In the genomic region with DNA sequence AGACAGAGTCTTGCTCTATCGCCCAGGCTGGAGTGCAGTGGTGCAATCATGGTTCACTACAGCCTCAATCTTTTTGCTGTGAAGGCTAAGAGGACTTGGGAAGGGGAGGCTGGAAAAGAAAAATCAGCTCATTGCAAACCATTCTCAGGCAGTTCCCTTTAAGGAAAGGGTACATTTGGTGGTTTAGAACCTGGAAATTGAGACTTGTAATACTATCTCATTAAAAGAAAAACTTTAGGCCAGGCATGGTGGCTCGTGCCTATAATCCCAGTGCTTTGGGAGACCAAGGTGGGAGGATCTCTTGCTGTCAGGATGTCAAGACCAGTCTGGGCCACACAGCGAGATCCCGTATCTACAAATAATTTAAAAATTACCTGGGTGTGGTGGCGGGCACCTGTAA, we compare ENCODE assay signal across 15 cellular contexts. TPM values are rescaled to one million over a fixed set of nuclear protein-coding genes. Genes with fewer than 3 reads are reported as not detected.
"Had no signal": no experiment of that assay in that cellular context is flagged by ENCODE, and none has a peak within 500 bp of the region (broad histone marks: within the 10 kb centered on the region; RNA-seq: fewer than 3 reads in every experiment).

No MANE protein-coding gene starts in this region.

- ATAC-seq: left colon; lower lobe of right lung; natural killer cell treated with Interleukin-12 subunit alpha and Interleukin-12 subunit beta and Interleukin-15 and Interleukin-18, amount 100 ng/mL, for 72 hours; stimulated activated naive CD8-positive, alpha-beta T cell treated with anti-CD3 and anti-CD28 coated beads, Interleukin-15, Interleukin-2, amounts not matched to agents 100 U/mL and 50 U/mL, for 24 hours had no signal

- H3K27ac ChIP-seq: colonic mucosa, lower lobe of right lung had no signal

- H3K9me3 ChIP-seq: colonic mucosa, lower lobe of right lung had no signal

- H3K36me3 ChIP-seq: colonic mucosa, lower lobe of right lung had no signal

- DNase-seq: amniotic stem cell; central memory CD4-positive, alpha-beta T cell; colonic mucosa; glutamatergic neuron; hippocampal formation; left colon; lower lobe of right lung; nucleus accumbens; stimulated activated naive CD8-positive, alpha-beta T cell treated with anti-CD3 and anti-CD28 coated beads, Interleukin-15, Interleukin-2, amounts not matched to agents 100 U/mL and 50 U/mL, for 24 hours; substantia nigra; T-helper 1 cell; T1000 had no signal

- H3K27me3 ChIP-seq: colonic mucosa had no signal

- H3K4me1 ChIP-seq: colonic mucosa, lower lobe of right lung had no signal

- H3K4me3 ChIP-seq: colonic mucosa, lower lobe of right lung had no signal

RNA-seq across cellular contexts. Expression of gene PRPH, which starts 51.3 kb away (rescaled TPM):
- total RNA-seq: activated CD8-positive, alpha-beta memory T cell treated with anti-CD3 and anti-CD28 coated beads for 36 hours; epithelial cell of proximal tubule; natural killer cell treated with Interleukin-12 subunit alpha and Interleukin-12 subunit beta and Interleukin-15 and Interleukin-18, amount 100 ng/mL, for 72 hours had no signal
